ENCODE assay signal across 8 cellular contexts in genomic region chr7:91852263-91852741, GRCh38. TPM values are rescaled to one million over a fixed set of nuclear protein-coding genes. Genes with fewer than 3 reads are reported as not detected.
DNase-seq lines count a peak whose midpoint lies in the region; ATAC-seq and TF ChIP-seq lines count a peak whose summit lies in the region.

No MANE protein-coding gene starts in this region.

- CTCF ChIA-PET in activated CD8-positive, alpha-beta memory T cell treated with anti-CD3 and anti-CD28 coated beads, Interleukin-2, amount 10 ng/mL, durations not matched to agents 7 days and 5 days (lab: Charles Lee): interaction anchor here (0.9 to 1.3 kb wide), 3 partner anchors 17 to 22 kb away, joined by 3 to 7 read pairs (median 3); no protein-coding TSS in a partner anchor

- peaks cover 5% of the 10 kb centered on the region for H3K9me3 Mint-ChIP-seq in activated CD8-positive, alpha-beta memory T cell treated with anti-CD3 and anti-CD28 coated beads, Interleukin-2, amount 10 ng/mL, durations not matched to agents 7 days and 5 days (ENCODE audit: low read depth)

- H3K36me3 Mint-ChIP-seq in activated CD8-positive, alpha-beta memory T cell treated with anti-CD3 and anti-CD28 coated beads, Interleukin-2, amount 10 ng/mL, durations not matched to agents 7 days and 5 days: peaks cover 16% of the 10 kb centered on the region

- DNase-seq in activated CD8-positive, alpha-beta memory T cell treated with anti-CD3 and anti-CD28 coated beads, Interleukin-2, amount 10 ng/mL, durations not matched to agents 7 days and 5 days: no peak
- no peak for DNase-seq in activated CD8-positive, alpha-beta memory T cell treated with anti-CD3 and anti-CD28 coated beads, Interleukin-2, amount 50 U/mL, for 48 hours
- DNase-seq in HuH-7.5 (ENCODE audit: low spot score) (peak; percentile 10), amniotic epithelial cell (ENCODE audit: low read depth) (peak; percentile 74), stromal cell of bone marrow (ENCODE audit: low read depth) (peak; percentile 6), omental fat pad (ENCODE audit: low spot score) (no peak), inferior parietal cortex (ENCODE audit: extremely low spot score) (no peak), sciatic nerve (ENCODE audit: low spot score) (no peak)

- no peaks in the 10 kb centered on the region for H3K27me3 Mint-ChIP-seq in activated CD8-positive, alpha-beta memory T cell treated with anti-CD3 and anti-CD28 coated beads, Interleukin-2, amount 10 ng/mL, durations not matched to agents 7 days and 5 days

- no peak for TF ChIP-seq CTCF in omental fat pad (IDR thresholded peaks at IDR 0.05)

- intact Hi-C loops in sciatic nerve (cut with DNase I): no loop called here

- ATAC-seq in activated CD8-positive, alpha-beta memory T cell treated with anti-CD3 and anti-CD28 coated beads, Interleukin-2, amount 10 ng/mL, durations not matched to agents 7 days and 5 days: peak; percentile 45
- no peak for ATAC-seq in omental fat pad (ENCODE audit: low FRiP score)
- no peak for ATAC-seq in sciatic nerve

- no peaks in the 10 kb centered on the region for H3K4me1 Mint-ChIP-seq in activated CD8-positive, alpha-beta memory T cell treated with anti-CD3 and anti-CD28 coated beads, Interleukin-2, amount 10 ng/mL, durations not matched to agents 7 days and 5 days

- no peak overlapping the region for H3K4me3 Mint-ChIP-seq in activated CD8-positive, alpha-beta memory T cell treated with anti-CD3 and anti-CD28 coated beads, Interleukin-2, amount 10 ng/mL, durations not matched to agents 7 days and 5 days

- no peak overlapping the region for H3K27ac Mint-ChIP-seq in activated CD8-positive, alpha-beta memory T cell treated with anti-CD3 and anti-CD28 coated beads, Interleukin-2, amount 10 ng/mL, durations not matched to agents 7 days and 5 days

RNA-seq across cellular contexts. Expression of gene MTERF1, which starts 28.2 kb away (rescaled TPM):
- total RNA-seq in activated CD8-positive, alpha-beta memory T cell treated with anti-CD3 and anti-CD28 coated beads, Interleukin-2, amount 10 ng/mL, durations not matched to agents 7 days and 5 days: 10 to 100 TPM; 14.9 to 17.4 TPM
- total RNA-seq in omental fat pad (1 to 10 TPM; 3.7 to 8.4 (median 7.5) TPM), sciatic nerve (17.5 TPM)

Comparison
In these comparisons a context has a peak if more than half of its experiments do, and no peak if none do; other contexts are left out.
1. DNase-seq: peak in HuH-7.5 (single experiment), amniotic epithelial cell (single experiment) and stromal cell of bone marrow (single experiment); none in activated CD8-positive, alpha-beta memory T cell treated with anti-CD3 and anti-CD28 coated beads, Interleukin-2, amount 10 ng/mL, durations not matched to agents 7 days and 5 days (single experiment), activated CD8-positive, alpha-beta memory T cell treated with anti-CD3 and anti-CD28 coated beads, Interleukin-2, amount 50 U/mL, for 48 hours (single experiment), omental fat pad (single experiment), inferior parietal cortex (single experiment) and sciatic nerve (single experiment).